ENCODE assay signal across 27 cellular contexts in genomic region chr9:135392511-135392910, GRCh38.
DNase-seq lines count a peak whose midpoint lies in the region; ATAC-seq and TF ChIP-seq lines count a peak whose summit lies in the region.
"Had no signal": no experiment of that assay in that cellular context is flagged by ENCODE, and none has a peak within 500 bp of the region (broad histone marks: within the 10 kb centered on the region; RNA-seq: fewer than 3 reads in every experiment).

No MANE protein-coding gene starts in this region.

- no peaks in the 10 kb centered on the region for H3K36me3 ChIP-seq in GM23338 (ENCODE audit: insufficient read depth)
- H3K36me3 ChIP-seq: Peyer's patch had no signal

- H3F3A ChIP-seq in GM23338 (replicated peaks; ENCODE audit: low read depth): no peaks in the 10 kb centered on the region

- H3K27ac ChIP-seq in GM23338 (ENCODE audit: low read depth) (no peak overlapping the region), caudate nucleus (ENCODE audit: low read depth, low read length) (no peak overlapping the region)
- H3K27ac ChIP-seq: Peyer's patch, SK-N-MC had no signal

- H3K4me1 Mint-ChIP-seq in GM23338 (no peaks in the 10 kb centered on the region; the same call in 1 of the 3 replicates), chondrocyte (ENCODE audit: low read depth) (no peaks in the 10 kb centered on the region)

- no peak for TF ChIP-seq CTCF in GM23338 (conservative IDR thresholded peaks at IDR 0.05; ENCODE audit: low read depth in 2 of 2)
- no peak for TF ChIP-seq CTCF in chondrocyte (IDR thresholded peaks at IDR 0.05)

- no peaks in the 10 kb centered on the region for H3K27me3 ChIP-seq in GM23338 (ENCODE audit: insufficient read depth)
- H3K27me3 ChIP-seq: Peyer's patch had no signal

- no peak overlapping the region for H2AFZ ChIP-seq in GM23338

- H3K27ac Mint-ChIP-seq in GM23338 (no peak overlapping the region), chondrocyte (ENCODE audit: unreplicated experiment) (no peak overlapping the region)
- H3K27ac Mint-ChIP-seq: CD8-positive, alpha-beta T cell had no signal

- no peaks in the 10 kb centered on the region for H3K4me1 ChIP-seq in GM23338 (ENCODE audit: insufficient read depth)
- H3K4me1 ChIP-seq: Peyer's patch had no signal

- H3K27me3 Mint-ChIP-seq in GM23338 (ENCODE audit: insufficient read depth, low read depth, poor library complexity) (peaks cover 13% of the 10 kb centered on the region), chondrocyte (ENCODE audit: low read depth) (peaks cover 18% of the 10 kb centered on the region)

- H3K79me2 ChIP-seq in GM23338 (replicated peaks; ENCODE audit: insufficient read depth): no peaks in the 10 kb centered on the region

- no peaks in the 10 kb centered on the region for H3K9me2 ChIP-seq in GM23338 (ENCODE audit: insufficient read depth)

- H3K4me3 ChIP-seq in GM23338: no peak overlapping the region
- H3K4me3 ChIP-seq: Peyer's patch, SK-N-MC had no signal

- H3K9me3 Mint-ChIP-seq in GM23338 (peaks cover 43% of the 10 kb centered on the region), chondrocyte (ENCODE audit: low read depth) (peaks cover 3% of the 10 kb centered on the region)
- H3K9me3 Mint-ChIP-seq: CD8-positive, alpha-beta T cell had no signal

- no peak overlapping the region for H3K4me2 ChIP-seq in GM23338

- H3K4me3 Mint-ChIP-seq in GM23338 (no peak overlapping the region), chondrocyte (ENCODE audit: unreplicated experiment) (no peak overlapping the region)
- H3K4me3 Mint-ChIP-seq: CD8-positive, alpha-beta T cell had no signal

- H4K20me1 ChIP-seq in GM23338 (replicated peaks; ENCODE audit: insufficient read depth): no peaks in the 10 kb centered on the region

- DNase-seq in ELF-1 (ENCODE audit: low read depth, low spot score) (peak; percentile 74), GM23338 (ENCODE audit: low spot score) (no peak), NCI-H69 (lab: John Stamatoyannopoulos, UW) (peak; percentile 95), iPS-NIHi7 (ENCODE audit: extremely low spot score) (peak; percentile 62), DMS153 (lab: John Stamatoyannopoulos, UW) (no peak), chondrocyte (ENCODE audit: low spot score) (no peak), caudate nucleus (lab: John Stamatoyannopoulos, UW) (no peak)
- DNase-seq: C1 segment of cervical spinal cord; Caco-2; CD8-positive, alpha-beta T cell; DMS79; EL; GF-D8; KG1; MM.1S; NCI-H1048; NCI-H1436; NCI-H1930; NCI-H2107; NCI-H446 treated with DMSO at 0.1 percent for 48 hours; NCI-H526; OCI-M1; Peyer's patch; SIG-M5; SW 1271 had no signal

- H3K36me3 Mint-ChIP-seq in GM23338 (ENCODE audit: low read depth): peaks cover 10% of the 10 kb centered on the region
- no peaks in the 10 kb centered on the region for H3K36me3 Mint-ChIP-seq in chondrocyte (ENCODE audit: low read depth)
- H3K36me3 Mint-ChIP-seq: CD8-positive, alpha-beta T cell had no signal

- ATAC-seq in GM23338: peak; percentile 77
- ATAC-seq in GM21576 (IDR thresholded peaks at IDR 0.05; ENCODE audit: unreplicated experiment): no peak
- ATAC-seq: CD8-positive, alpha-beta T cell had no signal

TF ChIP-seq in GM23338, 12 proteins besides CTCF, POLR2A, EP300 and RAD21 (continues in another document):
- TF ChIP-seq REST (IDR thresholded peaks at IDR 0.05; ENCODE audit: unreplicated experiment) (no peak), ZNF331 (CRISPR knock-in tag; IDR thresholded peaks at IDR 0.05; ENCODE audit: low read depth) (no peak), JUNB (IDR thresholded peaks at IDR 0.05; ENCODE audit: unreplicated experiment) (no peak), EZH2phosphoT487 (IDR thresholded peaks at IDR 0.05; ENCODE audit: unreplicated experiment) (no peak), NANOG (IDR thresholded peaks at IDR 0.05; ENCODE audit: borderline replicate concordance) (no peak), STAT1 (IDR thresholded peaks at IDR 0.05; ENCODE audit: unreplicated experiment) (no peak), CREB1 (CRISPR knock-in tag; IDR thresholded peaks at IDR 0.05; ENCODE audit: low read depth) (no peak), ZNF462 (CRISPR knock-in tag; IDR thresholded peaks at IDR 0.05) (no peak)

Comparison
In these comparisons a context has a peak if more than half of its experiments do, and no peak if none do; other contexts are left out.
1. DNase-seq: peak in ELF-1 (single experiment), NCI-H69 (single experiment) and iPS-NIHi7 (single experiment); none in GM23338 (single experiment), DMS153 (single experiment), chondrocyte (single experiment) and caudate nucleus (0 of 61).